16 cellular contexts compared by ENCODE assay signal in the genomic region with DNA sequence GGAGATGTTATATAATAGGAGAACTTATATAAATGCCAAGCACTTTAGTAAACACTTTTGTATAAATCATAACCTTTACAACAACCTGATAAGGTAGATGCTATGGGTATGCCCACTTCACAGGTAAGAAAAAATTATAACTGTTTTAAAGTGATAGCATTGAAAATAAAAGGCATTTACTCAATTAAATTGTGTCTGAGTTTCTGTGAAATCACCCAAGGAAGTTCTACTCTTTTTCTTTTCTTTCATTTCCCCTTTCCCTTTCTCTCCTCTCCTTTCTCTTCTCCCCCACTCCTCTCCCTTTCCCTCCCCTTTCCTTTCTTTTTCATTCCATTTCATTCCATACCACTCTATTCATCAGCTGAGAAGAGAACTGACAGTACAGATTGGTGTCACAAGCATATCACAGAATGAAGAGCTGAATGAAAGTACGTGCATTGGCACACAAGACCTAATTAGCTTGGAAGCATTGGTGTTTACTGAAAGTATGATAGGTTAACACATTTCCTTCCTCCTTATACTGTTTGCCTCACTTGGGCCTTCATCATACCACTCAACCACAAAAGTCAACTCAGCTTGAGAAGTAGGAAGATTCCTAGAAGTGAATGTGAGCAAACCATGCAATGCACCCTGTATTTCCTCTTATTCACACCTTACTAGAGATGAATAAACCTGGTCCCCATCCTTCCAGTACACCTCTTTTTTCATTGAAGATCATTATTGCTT.
A peak's percentile ranks its signal among the peaks of the same experiment; 100 is the strongest.
DNase-seq lines count a peak whose midpoint lies in the region; ATAC-seq and TF ChIP-seq lines count a peak whose summit lies in the region.
"Had no signal": no experiment of that assay in that cellular context is flagged by ENCODE, and none has a peak within 500 bp of the region (broad histone marks: within the 10 kb centered on the region; RNA-seq: fewer than 3 reads in every experiment).

No MANE protein-coding gene starts in this region.

- peak overlapping the region; percentile 81 for H3K27ac Mint-ChIP-seq in activated naive CD8-positive, alpha-beta T cell
- H3K27ac Mint-ChIP-seq: naive B cell had no signal

- peak; percentile 82 for ATAC-seq in activated T-cell treated with anti-CD3 and anti-CD28 coated beads, Interleukin-2, amount 50 U/mL, for 4 hours
- peak; percentile 78 for ATAC-seq in stimulated activated naive CD8-positive, alpha-beta T cell treated with anti-CD3 and anti-CD28 coated beads, Interleukin-15, Interleukin-2, amounts not matched to agents 100 U/mL and 50 U/mL, for 24 hours
- ATAC-seq in GM21528 (IDR thresholded peaks at IDR 0.05; ENCODE audit: low FRiP score, unreplicated experiment) = no peak
- ATAC-seq: left lobe of liver had no signal

- H3K4me1 Mint-ChIP-seq in activated T-cell treated with anti-CD3 and anti-CD28 coated beads, Interleukin-2, amount 50 U/mL, for 4 hours (ENCODE audit: low read depth) = peaks cover 8% of the 10 kb centered on the region
- H3K4me1 Mint-ChIP-seq in activated naive CD8-positive, alpha-beta T cell (ENCODE audit: low read depth) = peaks cover 12% of the 10 kb centered on the region

- TF ChIP-seq CTCF in esophagus squamous epithelium (IDR thresholded peaks at IDR 0.05) = no peak

- no peaks in the 10 kb centered on the region for H3K27me3 Mint-ChIP-seq in activated T-cell treated with anti-CD3 and anti-CD28 coated beads, Interleukin-2, amount 50 U/mL, for 4 hours (ENCODE audit: low read depth)
- H3K27me3 Mint-ChIP-seq in activated naive CD8-positive, alpha-beta T cell = no peaks in the 10 kb centered on the region

- H3K9me3 ChIP-seq in esophagus squamous epithelium = peaks cover 0 to 16% (median 4%) of the 10 kb centered on the region in 3 donors
- H3K9me3 ChIP-seq: Caco-2, suprapubic skin had no signal

- H3K27me3 ChIP-seq in esophagus squamous epithelium = no peaks in the 10 kb centered on the region
- H3K27me3 ChIP-seq: suprapubic skin had no signal

- intact Hi-C loops in esophagus squamous epithelium (cut with DNase I) = no loop called here

- 40 to 50% methylated on average over 1 of the region's 1 CpG for WGBS in esophagus squamous epithelium, 2 donors

- no peak overlapping the region for H3K4me3 Mint-ChIP-seq in activated T-cell treated with anti-CD3 and anti-CD28 coated beads, Interleukin-2, amount 50 U/mL, for 4 hours
- H3K4me3 Mint-ChIP-seq in activated naive CD8-positive, alpha-beta T cell = no peak overlapping the region

- H3K4me3 ChIP-seq in esophagus squamous epithelium = no peak overlapping the region
- H3K4me3 ChIP-seq: suprapubic skin had no signal

- TF ChIP-seq POLR2A in esophagus squamous epithelium (IDR thresholded peaks at IDR 0.05) = no peak

- H3K9me3 Mint-ChIP-seq in activated T-cell treated with anti-CD3 and anti-CD28 coated beads, Interleukin-2, amount 50 U/mL, for 4 hours = peaks cover 15% of the 10 kb centered on the region
- H3K9me3 Mint-ChIP-seq in activated naive CD8-positive, alpha-beta T cell (ENCODE audit: low read depth) = no peaks in the 10 kb centered on the region

- no peaks in the 10 kb centered on the region for H3K36me3 ChIP-seq in esophagus squamous epithelium
- H3K36me3 ChIP-seq: suprapubic skin had no signal

- H3K27ac ChIP-seq in esophagus squamous epithelium = no peak overlapping the region
- H3K27ac ChIP-seq: suprapubic skin had no signal

- DNase-seq in activated T-cell treated with anti-CD3 and anti-CD28 coated beads, Interleukin-2, amount 50 U/mL, for 4 hours = no peak
- no peak for DNase-seq in activated T-cell treated with anti-CD3 and anti-CD28 coated beads, Interleukin-2, amount 50 U/mL, for 48 hours
- DNase-seq in NOMO-1 treated with dmso at 0.1 percent for 144 hours (lab: John Stamatoyannopoulos, UW; ENCODE audit: unreplicated experiment) = peak; percentile 60
- DNase-seq in stimulated activated naive CD8-positive, alpha-beta T cell treated with anti-CD3 and anti-CD28 coated beads, Interleukin-15, Interleukin-2, amounts not matched to agents 100 U/mL and 50 U/mL, for 24 hours = no peak
- no peak for DNase-seq in esophagus squamous epithelium (lab: John Stamatoyannopoulos, UW)
- DNase-seq in NCI-H226 = no peak
- DNase-seq: Caco-2; central memory CD4-positive, alpha-beta T cell; naive B cell; NCI-H2107; NCI-H748 treated with DMSO at 0.1 percent for 48 hours; stimulated activated CD4-positive, alpha-beta T cell treated with anti-CD3 and anti-CD28 coated beads, Interleukin-15, amount 100 ng/mL, for 24 hours had no signal

- H3K36me3 Mint-ChIP-seq in activated T-cell treated with anti-CD3 and anti-CD28 coated beads, Interleukin-2, amount 50 U/mL, for 4 hours (ENCODE audit: insufficient read depth) = no peaks in the 10 kb centered on the region
- H3K36me3 Mint-ChIP-seq in activated naive CD8-positive, alpha-beta T cell = peaks cover 2% of the 10 kb centered on the region
- H3K36me3 Mint-ChIP-seq: naive B cell had no signal

- H3K4me1 ChIP-seq in esophagus squamous epithelium = peaks cover 0 to 3% (median 0%) of the 10 kb centered on the region in 3 donors
- H3K4me1 ChIP-seq: Caco-2, suprapubic skin had no signal
